Comparison of ENCODE assay signal across 9 cellular contexts in genomic region chr22:30541979-30542810, GRCh38. TPM values are rescaled to one million over a fixed set of nuclear protein-coding genes. Genes with fewer than 3 reads are reported as not detected.
A peak's percentile ranks its signal among the peaks of the same experiment; 100 is the strongest.
DNase-seq lines count a peak whose midpoint lies in the region; ATAC-seq and TF ChIP-seq lines count a peak whose summit lies in the region.
"Had no signal": no experiment of that assay in that cellular context is flagged by ENCODE, and none has a peak within 500 bp of the region (broad histone marks: within the 10 kb centered on the region; RNA-seq: fewer than 3 reads in every experiment).

No MANE protein-coding gene starts in this region.

- H3K9ac ChIP-seq in HUES48 (ENCODE audit: low read depth, low read length) (no peak overlapping the region), skeletal muscle satellite cell (ENCODE audit: low read depth, low read length) (no peak overlapping the region)

- intact Hi-C loops in left colon (cut with DNase I, micrococcal nuclease), result no loop called here

- H3K9me3 ChIP-seq in HUES48 (ENCODE audit: control insufficient read depth, insufficient read depth, low read length) (no peaks in the 10 kb centered on the region), skeletal muscle satellite cell (replicated peaks; ENCODE audit: low read length) (no peaks in the 10 kb centered on the region)
- H3K9me3 ChIP-seq: HAP-1 had no signal

- TF ChIP-seq CTCF in coronary artery (IDR thresholded peaks at IDR 0.05), result no peak

- H3K27me3 ChIP-seq in HUES48 (ENCODE audit: control insufficient read depth, insufficient read depth, low read length), result peaks cover 22% of the 10 kb centered on the region
- peaks cover 34% of the 10 kb centered on the region for H3K27me3 ChIP-seq in skeletal muscle satellite cell (ENCODE audit: control insufficient read depth, insufficient read depth, low read length)

- DNase-seq in coronary artery (ENCODE audit: low spot score) (no peak), left colon (no peak), hippocampal formation (lab: John Stamatoyannopoulos, UW) (no peak), inferior parietal cortex (ENCODE audit: extremely low spot score) (no peak)
- no peak for DNase-seq in activated T-cell treated with anti-CD3 and anti-CD28 coated beads, Interleukin-2, amount 50 U/mL, for 1 hour

- H3K4me3 ChIP-seq in HUES48 (ENCODE audit: low read depth, low read length), result peak overlapping the region; percentile 58
- H3K4me3 ChIP-seq in coronary artery, result peak overlapping the region; percentile 68
- H3K4me3 ChIP-seq in skeletal muscle satellite cell (ENCODE audit: low read length), result peak overlapping the region; percentile 47
- H3K4me3 ChIP-seq: HAP-1 had no signal

- H3K27ac ChIP-seq in HUES48 (ENCODE audit: low read depth, low read length), result no peak overlapping the region
- no peak overlapping the region for H3K27ac ChIP-seq in coronary artery

- H3K4me1 ChIP-seq in HUES48 (ENCODE audit: control insufficient read depth, insufficient read depth, low read length), result peaks cover 8% of the 10 kb centered on the region; the same call in 1 of the 2 replicates
- peaks cover 9% of the 10 kb centered on the region for H3K4me1 ChIP-seq in skeletal muscle satellite cell (ENCODE audit: control insufficient read depth, insufficient read depth, low read length)
- H3K4me1 ChIP-seq: HAP-1 had no signal

- H3K36me3 ChIP-seq in HUES48 (ENCODE audit: control insufficient read depth, insufficient read depth, low read length) (no peaks in the 10 kb centered on the region), skeletal muscle satellite cell (ENCODE audit: insufficient read depth, low read length) (no peaks in the 10 kb centered on the region)
- H3K36me3 ChIP-seq: HAP-1 had no signal

- ATAC-seq in left colon (peak; percentile 36), HG03571 (IDR thresholded peaks at IDR 0.05; ENCODE audit: unreplicated experiment) (no peak)

- H3K4me2 ChIP-seq in skeletal muscle satellite cell (ENCODE audit: low read length), result peak overlapping the region; percentile 66

RNA-seq across cellular contexts. Expression of gene SEC14L6, which starts 4.3 kb away (rescaled TPM):
- under 1 TPM; 0.11 to 0.27 TPM for total RNA-seq in left colon
- total RNA-seq in skeletal muscle satellite cell (2012; rRNA removed), result not detected in 2 replicates

RNA-seq across cellular contexts. Expression of gene GAL3ST1, which starts 32.3 kb away (rescaled TPM):
- 10 to 100 TPM; 12.1 to 17.4 TPM for total RNA-seq in left colon
- 0.22 TPM in 1 of 2 replicates, not detected in the other for total RNA-seq in skeletal muscle satellite cell (2012; rRNA removed)

RNA-seq across cellular contexts. Expression of gene SEC14L4, which starts 36.7 kb away (rescaled TPM):
- total RNA-seq in left colon, result not detected
- under 0.01 and 0.51 TPM in 2 replicates for total RNA-seq in skeletal muscle satellite cell (2012; rRNA removed)

RNA-seq across cellular contexts. Expression of gene PES1, which starts 49.5 kb away (rescaled TPM):
- 10 to 100 TPM; 36.4 to 48.3 TPM for total RNA-seq in left colon
- 102 and 121 TPM in 2 replicates for total RNA-seq in skeletal muscle satellite cell (2012; rRNA removed)
